Comparison of ENCODE assay signal across 9 cellular contexts in the genomic region with DNA sequence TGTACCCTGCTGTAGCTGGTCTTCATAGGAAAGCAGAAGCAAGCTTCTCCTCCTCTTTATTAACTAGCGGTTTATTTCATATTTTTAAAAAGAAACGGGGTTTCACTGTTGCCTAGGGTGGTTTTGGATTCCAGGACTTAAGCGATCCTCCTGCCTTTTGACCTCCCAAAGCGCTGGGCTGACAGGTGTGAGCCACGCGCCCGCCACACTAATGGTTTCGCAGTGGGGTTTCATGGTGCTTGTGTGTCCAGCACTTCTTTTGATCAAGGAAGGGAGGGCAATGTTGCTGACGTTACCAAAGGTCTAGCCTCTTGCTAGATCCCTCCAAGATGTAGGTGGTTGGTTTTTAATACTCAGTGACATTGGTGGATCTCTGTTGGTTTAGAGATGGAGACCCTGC. TPM values are rescaled to one million over a fixed set of nuclear protein-coding genes. Genes with fewer than 3 reads are reported as not detected.
DNase-seq lines count a peak whose midpoint lies in the region; ATAC-seq and TF ChIP-seq lines count a peak whose summit lies in the region.
"Had no signal": no experiment of that assay in that cellular context is flagged by ENCODE, and none has a peak within 500 bp of the region (broad histone marks: within the 10 kb centered on the region; RNA-seq: fewer than 3 reads in every experiment).

No MANE protein-coding gene starts in this region.

- H3K36me3 ChIP-seq in left lung (peaks cover 0 to 6% of the 10 kb centered on the region in 2 donors), tibial nerve (no peaks in the 10 kb centered on the region)

- peaks cover 2 to 4% of the 10 kb centered on the region in 2 donors for H3K9me3 Mint-ChIP-seq in activated T-cell treated with anti-CD3 and anti-CD28 coated beads, Interleukin-2, amount 50 U/mL, for 72 hours
- peaks cover 4% of the 10 kb centered on the region for H3K9me3 Mint-ChIP-seq in activated naive CD8-positive, alpha-beta T cell treated with anti-CD3 and anti-CD28 coated beads for 36 hours

- TF ChIP-seq CTCF in left lung (IDR thresholded peaks at IDR 0.05) (no peak), tibial nerve (IDR thresholded peaks at IDR 0.05) (no peak)

- H3K27ac ChIP-seq in left lung: peak overlapping the region; percentile 67 to 85
- H3K27ac ChIP-seq in tibial nerve: peak overlapping the region in 3 of 4 donors; percentile 69 to 93 (median 87)

- H3K4me1 ChIP-seq in left lung (peaks cover 8 to 60% of the 10 kb centered on the region in 2 donors), tibial nerve (peaks cover 0 to 63% (median 38%) of the 10 kb centered on the region in 4 donors)

- TF ChIP-seq POLR2A in tibial nerve (IDR thresholded peaks at IDR 0.05): no peak

- peaks cover 0 to 2% of the 10 kb centered on the region in 2 donors for H3K9me3 ChIP-seq in left lung
- no peaks in the 10 kb centered on the region for H3K9me3 ChIP-seq in tibial nerve

- 61 to 73% methylated on average over 9 of the region's 9 CpGs for WGBS in tibial nerve, 2 donors

- TF ChIP-seq EP300 in tibial nerve (IDR thresholded peaks at IDR 0.05): no peak

- peak overlapping the region; percentile 98 to 99 for H3K4me3 Mint-ChIP-seq in activated T-cell treated with anti-CD3 and anti-CD28 coated beads, Interleukin-2, amount 50 U/mL, for 72 hours
- H3K4me3 Mint-ChIP-seq in activated naive CD8-positive, alpha-beta T cell treated with anti-CD3 and anti-CD28 coated beads for 36 hours: peak overlapping the region; percentile 98

- peaks cover 43% of the 10 kb centered on the region for H3K4me1 Mint-ChIP-seq in activated T-cell treated with anti-CD3 and anti-CD28 coated beads, Interleukin-2, amount 50 U/mL, for 72 hours (ENCODE audit: low read depth)
- peaks cover 39% of the 10 kb centered on the region for H3K4me1 Mint-ChIP-seq in activated naive CD8-positive, alpha-beta T cell treated with anti-CD3 and anti-CD28 coated beads for 36 hours

- intact Hi-C loops in left lung (cut with DNase I): no loop called here

- H3K4me3 ChIP-seq in left lung (peak overlapping the region; percentile 85 to 94), tibial nerve (peak overlapping the region; percentile 72 to 99 (median 76))

- peak overlapping the region; percentile 97 for H3K27ac Mint-ChIP-seq in activated T-cell treated with anti-CD3 and anti-CD28 coated beads, Interleukin-2, amount 50 U/mL, for 72 hours
- peak overlapping the region; percentile 42 for H3K27ac Mint-ChIP-seq in activated naive CD8-positive, alpha-beta T cell treated with anti-CD3 and anti-CD28 coated beads for 36 hours

- H3K27me3 ChIP-seq in left lung: no peaks in the 10 kb centered on the region
- no peaks in the 10 kb centered on the region for H3K27me3 ChIP-seq in tibial nerve

- ATAC-seq in activated T-cell treated with anti-CD3 and anti-CD28 coated beads, Interleukin-2, amount 50 U/mL, for 72 hours (replicated peaks in 1 of 2): no peak
- no peak for ATAC-seq in left lung
- ATAC-seq in HG02610 (IDR thresholded peaks at IDR 0.05; ENCODE audit: unreplicated experiment): no peak
- no peak for ATAC-seq in GM18498 (IDR thresholded peaks at IDR 0.05; ENCODE audit: unreplicated experiment)

- peaks cover 7 to 9% of the 10 kb centered on the region in 2 donors for H3K36me3 Mint-ChIP-seq in activated T-cell treated with anti-CD3 and anti-CD28 coated beads, Interleukin-2, amount 50 U/mL, for 72 hours (ENCODE audit: insufficient read depth in 2 of 2)
- H3K36me3 Mint-ChIP-seq in activated naive CD8-positive, alpha-beta T cell treated with anti-CD3 and anti-CD28 coated beads for 36 hours: peaks cover 2% of the 10 kb centered on the region

- no peaks in the 10 kb centered on the region for H3K27me3 Mint-ChIP-seq in activated T-cell treated with anti-CD3 and anti-CD28 coated beads, Interleukin-2, amount 50 U/mL, for 72 hours (ENCODE audit: low read depth)
- H3K27me3 Mint-ChIP-seq in activated naive CD8-positive, alpha-beta T cell treated with anti-CD3 and anti-CD28 coated beads for 36 hours: no peaks in the 10 kb centered on the region

- DNase-seq in activated T-cell treated with anti-CD3 and anti-CD28 coated beads, Interleukin-2, amount 50 U/mL, for 72 hours: no peak
- no peak for DNase-seq in activated T-cell treated with anti-CD3 and anti-CD28 coated beads, Interleukin-2, amount 50 U/mL, for 48 hours
- DNase-seq in activated naive CD8-positive, alpha-beta T cell treated with anti-CD3 and anti-CD28 coated beads for 36 hours: no peak
- DNase-seq in left lung (peak in 1 of 2 donors; percentile 51), tibial nerve (ENCODE audit: low spot score in 2 of 2) (no peak), DMS 273 (lab: John Stamatoyannopoulos, UW; ENCODE audit: unreplicated experiment) (no peak)
- DNase-seq: NCI-H526 treated with DMSO at 0.1 percent for 48 hours had no signal

RNA-seq across cellular contexts. Expression of a gene that starts 1.4 kb away (rescaled TPM):
- total RNA-seq in activated T-cell treated with anti-CD3 and anti-CD28 coated beads, Interleukin-2, amount 50 U/mL, for 72 hours: 10 to 100 TPM; 38.4 to 48.4 TPM
- 10 to 100 TPM; 51.3 to 53.2 TPM for total RNA-seq in activated naive CD8-positive, alpha-beta T cell treated with anti-CD3 and anti-CD28 coated beads for 36 hours
- total RNA-seq in left lung (10 to 100 TPM; 43.8 to 56.3 TPM), tibial nerve (100 to 1,000 TPM in 1 of 4 donors, 10 to 100 TPM in 3; 66.2 to 140 (median 83.2) TPM)

RNA-seq across cellular contexts. Expression of a gene that starts 42.2 kb away (rescaled TPM):
- total RNA-seq in activated T-cell treated with anti-CD3 and anti-CD28 coated beads, Interleukin-2, amount 50 U/mL, for 72 hours: 100 to 1,000 TPM; 182 to 190 TPM
- total RNA-seq in activated naive CD8-positive, alpha-beta T cell treated with anti-CD3 and anti-CD28 coated beads for 36 hours: 100 to 1,000 TPM; 135 to 141 TPM
- total RNA-seq in left lung (100 to 1,000 TPM; 146 to 167 TPM), tibial nerve (100 to 1,000 TPM; 134 to 255 (median 193) TPM)

RNA-seq across cellular contexts. Expression of a gene that starts 55.9 kb away (rescaled TPM):
- 10 to 100 TPM; 23.0 to 25.8 TPM for total RNA-seq in activated T-cell treated with anti-CD3 and anti-CD28 coated beads, Interleukin-2, amount 50 U/mL, for 72 hours
- total RNA-seq in activated naive CD8-positive, alpha-beta T cell treated with anti-CD3 and anti-CD28 coated beads for 36 hours: 10 to 100 TPM; 13.2 to 14.1 TPM
- total RNA-seq in left lung (10 to 100 TPM; 33.0 to 36.6 TPM), tibial nerve (10 to 100 TPM; 29.8 to 72.0 (median 30.4) TPM)
